ENCODE assay signal across 1 cellular context in genomic region chr22:36856121-36856791, GRCh38.
TF ChIP-seq lines count a peak whose summit lies in the region.

No MANE protein-coding gene starts in this region.

TF ChIP-seq in HepG2, 621 proteins besides CTCF, POLR2A, EP300 and RAD21 (continued from another document and continues in another):
- TF ChIP-seq ZBTB44 (CRISPR knock-in tag; IDR thresholded peaks at IDR 0.05) (no peak), ZNF180 (CRISPR knock-in tag; IDR thresholded peaks at IDR 0.05; ENCODE audit: borderline replicate concordance, low read depth) (no peak), UBTF (CRISPR knock-in tag; IDR thresholded peaks at IDR 0.05) (no peak), AKNA (CRISPR knock-in tag; IDR thresholded peaks at IDR 0.05; ENCODE audit: borderline replicate concordance) (no peak), TBL1XR1 (IDR thresholded peaks at IDR 0.05; ENCODE audit: borderline replicate concordance, low read length, partially characterized antibody) (no peak), ATF7-NPFF (CRISPR knock-in tag; IDR thresholded peaks at IDR 0.05; ENCODE audit: low read depth) (0 out of 2 replicates have a peak, but pooled peaks have one; percentile 37), ZKSCAN8 (CRISPR knock-in tag; IDR thresholded peaks at IDR 0.05; ENCODE audit: borderline replicate concordance) (0 out of 2 replicates have a peak, but pooled peaks have one; percentile 18), ZBTB33 (CRISPR knock-in tag; IDR thresholded peaks at IDR 0.05) (peak; percentile 59), MNT (IDR thresholded peaks at IDR 0.05) (no peak), IKZF5 (CRISPR knock-in tag; IDR thresholded peaks at IDR 0.05) (no peak), SMARCE1 (IDR thresholded peaks at IDR 0.05; ENCODE audit: borderline replicate concordance) (no peak), POLR2AphosphoS2 (IDR thresholded peaks at IDR 0.05; ENCODE audit: low read depth, low read length) (no peak), HNF1B (CRISPR knock-in tag; IDR thresholded peaks at IDR 0.05) (0 out of 2 replicates have a peak, but pooled peaks have one; percentile 11), MIER2 (CRISPR knock-in tag; IDR thresholded peaks at IDR 0.05) (0 out of 2 replicates have a peak, but pooled peaks have one; percentile 60), ZBTB39 (CRISPR knock-in tag; IDR thresholded peaks at IDR 0.05) (no peak), IRF2 (CRISPR knock-in tag; IDR thresholded peaks at IDR 0.05) (peak; percentile 70), KLF6 (CRISPR knock-in tag; IDR thresholded peaks at IDR 0.05) (peak; percentile 44; the same call in 1 of the 2 replicates), ZNF503 (CRISPR knock-in tag; IDR thresholded peaks at IDR 0.05) (no peak), ZNF224 (CRISPR knock-in tag; IDR thresholded peaks at IDR 0.05) (no peak), ZSCAN5A (CRISPR knock-in tag; IDR thresholded peaks at IDR 0.05; ENCODE audit: borderline replicate concordance) (no peak), FIP1L1 (IDR thresholded peaks at IDR 0.05; ENCODE audit: borderline replicate concordance, insufficient read depth, low read depth, low read length) (no peak), SPEN (CRISPR knock-in tag; IDR thresholded peaks at IDR 0.05; ENCODE audit: low read depth) (no peak), ZBTB46 (CRISPR knock-in tag; IDR thresholded peaks at IDR 0.05; ENCODE audit: borderline replicate concordance) (no peak), GMEB2 (CRISPR knock-in tag; IDR thresholded peaks at IDR 0.05; ENCODE audit: low read depth) (no peak)
